1 cellular context compared by ENCODE assay signal in the genomic region with DNA sequence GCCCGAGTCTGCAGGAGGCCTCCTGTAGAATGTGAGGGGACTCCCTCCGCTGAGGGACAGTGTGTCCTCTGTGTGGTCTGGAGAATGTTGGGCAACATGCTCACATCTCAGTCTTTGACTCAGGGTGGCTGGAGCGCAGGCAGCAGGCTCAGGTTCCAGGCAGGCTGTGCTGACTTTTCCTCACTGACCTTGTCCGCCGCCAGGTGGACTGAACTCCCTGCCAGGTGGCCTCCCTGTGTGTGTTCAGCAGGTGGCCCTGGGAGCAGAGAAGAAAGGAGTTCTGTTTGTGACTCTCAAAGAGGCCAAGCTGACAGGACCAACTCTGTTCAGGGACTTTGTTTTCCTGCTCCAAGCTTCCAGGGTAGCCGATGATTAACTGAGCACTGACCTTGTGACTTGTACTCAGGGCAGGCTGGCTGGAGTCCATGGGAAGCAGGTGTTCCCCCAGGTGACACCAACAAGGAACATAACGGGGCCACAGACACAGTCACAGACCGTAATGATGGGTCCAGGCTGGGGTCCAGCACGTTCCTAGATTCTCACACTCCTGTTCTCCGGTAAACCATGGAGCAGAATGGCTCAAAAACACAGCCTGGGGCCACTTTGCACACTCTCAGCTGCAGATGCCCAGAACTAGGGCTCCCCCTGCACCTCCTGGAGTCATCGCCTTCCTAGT.
TF ChIP-seq lines count a peak whose summit lies in the region.

No MANE protein-coding gene starts in this region.

TF ChIP-seq in HepG2, 621 proteins besides CTCF, POLR2A, EP300 and RAD21 (continued from another document and continues in another):
- TF ChIP-seq, protein P1, sequence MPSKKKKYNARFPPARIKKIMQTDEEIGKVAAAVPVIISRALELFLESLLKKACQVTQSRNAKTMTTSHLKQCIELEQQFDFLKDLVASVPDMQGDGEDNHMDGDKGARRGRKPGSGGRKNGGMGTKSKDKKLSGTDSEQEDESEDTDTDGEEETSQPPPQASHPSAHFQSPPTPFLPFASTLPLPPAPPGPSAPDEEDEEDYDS (CRISPR knock-in tag; IDR thresholded peaks at IDR 0.05), result 0 out of 2 replicates have a peak, but pooled peaks have one; percentile 13
- 0 out of 2 replicates have a peak, but pooled peaks have one; percentile 45 for TF ChIP-seq ZHX2 (IDR thresholded peaks at IDR 0.05; ENCODE audit: low read depth)
- no peak for TF ChIP-seq ZHX2 (CRISPR knock-in tag; IDR thresholded peaks at IDR 0.05; ENCODE audit: borderline replicate concordance)
- no peak for TF ChIP-seq ASH2L (IDR thresholded peaks at IDR 0.05; ENCODE audit: insufficient read length, low read depth, low read length)
- TF ChIP-seq ZNF790 (CRISPR knock-in tag; IDR thresholded peaks at IDR 0.05; ENCODE audit: borderline replicate concordance), result no peak
- TF ChIP-seq SNAPC4 (CRISPR knock-in tag; IDR thresholded peaks at IDR 0.05), result no peak
- TF ChIP-seq SMAD1 (CRISPR knock-in tag; IDR thresholded peaks at IDR 0.05; ENCODE audit: borderline replicate concordance, low read depth), result peak; percentile 89; the same call in 1 of the 2 replicates
- no peak for TF ChIP-seq KIAA2018 (CRISPR knock-in tag; IDR thresholded peaks at IDR 0.05; ENCODE audit: borderline replicate concordance)
- no peak for TF ChIP-seq ZNF256 (CRISPR knock-in tag; conservative IDR thresholded peaks at IDR 0.05)
- no peak for TF ChIP-seq ZMAT3 (CRISPR knock-in tag; conservative IDR thresholded peaks at IDR 0.05)
- TF ChIP-seq KLF9 (CRISPR knock-in tag; IDR thresholded peaks at IDR 0.05; ENCODE audit: low read depth), result no peak
- TF ChIP-seq TCF7L2 (IDR thresholded peaks at IDR 0.05; ENCODE audit: low read depth, low read length), result no peak
- TF ChIP-seq SMAD3 (CRISPR knock-in tag; IDR thresholded peaks at IDR 0.05), result no peak
- TF ChIP-seq ZNF30 (CRISPR knock-in tag; IDR thresholded peaks at IDR 0.05), result no peak
- TF ChIP-seq TGIF2 (CRISPR knock-in tag; IDR thresholded peaks at IDR 0.05), result no peak
- no peak for TF ChIP-seq ZNF746 (CRISPR knock-in tag; IDR thresholded peaks at IDR 0.05)
- TF ChIP-seq, protein P2, sequence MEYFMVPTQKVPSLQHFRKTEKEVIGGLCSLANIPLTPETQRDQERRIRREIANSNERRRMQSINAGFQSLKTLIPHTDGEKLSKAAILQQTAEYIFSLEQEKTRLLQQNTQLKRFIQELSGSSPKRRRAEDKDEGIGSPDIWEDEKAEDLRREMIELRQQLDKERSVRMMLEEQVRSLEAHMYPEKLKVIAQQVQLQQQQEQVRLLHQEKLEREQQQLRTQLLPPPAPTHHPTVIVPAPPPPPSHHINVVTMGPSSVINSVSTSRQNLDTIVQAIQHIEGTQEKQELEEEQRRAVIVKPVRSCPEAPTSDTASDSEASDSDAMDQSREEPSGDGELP (IDR thresholded peaks at IDR 0.05; ENCODE audit: borderline replicate concordance, low read depth), result peak; percentile 77; the same call in 1 of the 2 replicates
- no peak for TF ChIP-seq ZNF512 (CRISPR knock-in tag; IDR thresholded peaks at IDR 0.05)
- TF ChIP-seq, protein P3, sequence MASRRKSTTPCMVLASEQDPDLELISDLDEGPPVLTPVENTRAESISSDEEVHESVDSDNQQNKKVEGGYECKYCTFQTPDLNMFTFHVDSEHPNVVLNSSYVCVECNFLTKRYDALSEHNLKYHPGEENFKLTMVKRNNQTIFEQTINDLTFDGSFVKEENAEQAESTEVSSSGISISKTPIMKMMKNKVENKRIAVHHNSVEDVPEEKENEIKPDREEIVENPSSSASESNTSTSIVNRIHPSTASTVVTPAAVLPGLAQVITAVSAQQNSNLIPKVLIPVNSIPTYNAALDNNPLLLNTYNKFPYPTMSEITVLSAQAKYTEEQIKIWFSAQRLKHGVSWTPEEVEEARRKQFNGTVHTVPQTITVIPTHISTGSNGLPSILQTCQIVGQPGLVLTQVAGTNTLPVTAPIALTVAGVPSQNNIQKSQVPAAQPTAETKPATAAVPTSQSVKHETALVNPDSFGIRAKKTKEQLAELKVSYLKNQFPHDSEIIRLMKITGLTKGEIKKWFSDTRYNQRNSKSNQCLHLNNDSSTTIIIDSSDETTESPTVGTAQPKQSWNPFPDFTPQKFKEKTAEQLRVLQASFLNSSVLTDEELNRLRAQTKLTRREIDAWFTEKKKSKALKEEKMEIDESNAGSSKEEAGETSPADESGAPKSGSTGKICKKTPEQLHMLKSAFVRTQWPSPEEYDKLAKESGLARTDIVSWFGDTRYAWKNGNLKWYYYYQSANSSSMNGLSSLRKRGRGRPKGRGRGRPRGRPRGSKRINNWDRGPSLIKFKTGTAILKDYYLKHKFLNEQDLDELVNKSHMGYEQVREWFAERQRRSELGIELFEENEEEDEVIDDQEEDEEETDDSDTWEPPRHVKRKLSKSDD (CRISPR knock-in tag; IDR thresholded peaks at IDR 0.05; ENCODE audit: low read depth), result 0 out of 2 replicates have a peak, but pooled peaks have one; percentile 30
- no peak for TF ChIP-seq SNAPC2 (CRISPR knock-in tag; IDR thresholded peaks at IDR 0.05)
- no peak; the same call in none of the 2 replicates for TF ChIP-seq ZMYM4 (CRISPR knock-in tag; IDR thresholded peaks at IDR 0.05)
